In the genomic region with DNA sequence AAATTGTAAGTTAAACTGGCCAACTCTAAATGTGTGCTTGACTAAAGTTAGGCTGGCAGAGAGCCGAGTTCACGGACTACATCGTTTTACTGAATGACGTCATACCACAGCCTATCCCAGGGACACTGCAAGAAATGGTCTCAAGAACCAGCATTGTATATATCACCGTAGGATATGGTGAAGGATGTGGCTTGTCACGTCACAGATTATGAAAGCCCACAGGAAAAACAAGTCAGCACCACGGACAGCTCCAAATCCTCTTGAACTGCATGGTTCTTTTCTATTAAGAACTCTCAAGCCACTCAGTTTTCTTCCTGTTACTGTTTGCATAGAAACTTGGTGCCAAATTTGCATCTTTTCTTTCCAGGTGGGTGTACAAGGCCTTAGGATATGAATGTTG, we compare ENCODE assay signal across 8 cellular contexts.
DNase-seq lines count a peak whose midpoint lies in the region; ATAC-seq and TF ChIP-seq lines count a peak whose summit lies in the region.

No MANE protein-coding gene starts in this region.

- WGBS in gastroesophageal sphincter (ENCODE audit: low coverage in 1 of 2), 2 donors = 51 to 58% methylated on average over 4 to 7 of the region's 7 CpGs

- DNase-seq in G401 (ENCODE audit: low spot score) (peak; percentile 13), NCI-H460 (ENCODE audit: extremely low read depth, low read depth) (peak; percentile 58), foreskin melanocyte (peak; percentile 68), NCI-H1694 treated with DMSO at 0.1 percent for 48 hours (lab: John Stamatoyannopoulos, UW) (no peak)
- peak; percentile 54 for DNase-seq in activated T-cell treated with anti-CD3 and anti-CD28 coated beads, Interleukin-2, amount 50 U/mL, for 24 hours
- DNase-seq in stimulated activated CD4-positive, alpha-beta T cell treated with anti-CD3 and anti-CD28 coated beads, Interleukin-12 subunit alpha, Interleukin-12 subunit beta, amount 100 ng/mL, for 24 hours (ENCODE audit: low read depth in 2 of 2) = peak; percentile 10 to 47

- H3K4me1 Mint-ChIP-seq in activated T-cell treated with anti-CD3 and anti-CD28 coated beads, Interleukin-2, amount 50 U/mL, for 24 hours (ENCODE audit: low read depth) = no peaks in the 10 kb centered on the region

- peaks cover 5% of the 10 kb centered on the region for H3K27me3 ChIP-seq in gastroesophageal sphincter

- in situ Hi-C loops in G401 (cut with HindIII; ENCODE audit: low sequenced_read_pairs) = no loop called here

- H3K36me3 Mint-ChIP-seq in activated T-cell treated with anti-CD3 and anti-CD28 coated beads, Interleukin-2, amount 50 U/mL, for 24 hours (ENCODE audit: low read depth) = no peaks in the 10 kb centered on the region

- no peaks in the 10 kb centered on the region for H3K9me3 Mint-ChIP-seq in activated T-cell treated with anti-CD3 and anti-CD28 coated beads, Interleukin-2, amount 50 U/mL, for 24 hours

- TF ChIP-seq POLR2A in gastroesophageal sphincter (IDR thresholded peaks at IDR 0.05) = no peak

- no peak overlapping the region for H3K4me3 Mint-ChIP-seq in activated T-cell treated with anti-CD3 and anti-CD28 coated beads, Interleukin-2, amount 50 U/mL, for 24 hours

- no peaks in the 10 kb centered on the region for H3K9me3 ChIP-seq in gastroesophageal sphincter

- H3K4me1 ChIP-seq in gastroesophageal sphincter = no peaks in the 10 kb centered on the region

- TF ChIP-seq EP300 in gastroesophageal sphincter (IDR thresholded peaks at IDR 0.05) = no peak

- no peak overlapping the region for H3K4me3 ChIP-seq in gastroesophageal sphincter

- TF ChIP-seq CTCF in gastroesophageal sphincter (IDR thresholded peaks at IDR 0.05) = no peak

- H3K27ac ChIP-seq in gastroesophageal sphincter = no peak overlapping the region

- no peaks in the 10 kb centered on the region for H3K36me3 ChIP-seq in gastroesophageal sphincter

- ATAC-seq in gastroesophageal sphincter = no peak
- ATAC-seq in GM18909 (IDR thresholded peaks at IDR 0.05; ENCODE audit: poor library complexity, unreplicated experiment) = no peak

- H3K27me3 Mint-ChIP-seq in activated T-cell treated with anti-CD3 and anti-CD28 coated beads, Interleukin-2, amount 50 U/mL, for 24 hours = peaks cover 4% of the 10 kb centered on the region

- no peak overlapping the region for H3K27ac Mint-ChIP-seq in activated T-cell treated with anti-CD3 and anti-CD28 coated beads, Interleukin-2, amount 50 U/mL, for 24 hours
